In genomic region chr1:62875676-62876075, GRCh38 we compare ENCODE assay signal across 22 cellular contexts.
DNase-seq lines count a peak whose midpoint lies in the region; ATAC-seq and TF ChIP-seq lines count a peak whose summit lies in the region.
"Had no signal": no experiment of that assay in that cellular context is flagged by ENCODE, and none has a peak within 500 bp of the region (broad histone marks: within the 10 kb centered on the region; RNA-seq: fewer than 3 reads in every experiment).

No MANE protein-coding gene starts in this region.

- H3K27ac ChIP-seq in substantia nigra (ENCODE audit: low read depth, low read length, poor library complexity, severe bottlenecking): peak overlapping the region; percentile 17
- no peak overlapping the region for H3K27ac ChIP-seq in Karpas-422 (ENCODE audit: low read length)
- H3K27ac ChIP-seq: 22Rv1, adrenal gland, esophagus muscularis mucosa, psoas muscle, SK-N-MC had no signal

- no peak for ATAC-seq in left lobe of liver
- ATAC-seq: HepG2, psoas muscle had no signal

- H3K9me3 ChIP-seq in Karpas-422 (ENCODE audit: low read length): peaks cover 3% of the 10 kb centered on the region; the same call in 1 of the 2 replicates
- H3K9me3 ChIP-seq: adrenal gland, MG63, psoas muscle had no signal

- H3K9me2 ChIP-seq in Karpas-422 (replicated peaks; ENCODE audit: insufficient read depth, low read length): no peaks in the 10 kb centered on the region

- H3K4me3 ChIP-seq in fibroblast of the aortic adventitia (ENCODE audit: low read depth, low read length): no peak overlapping the region
- H3K4me3 ChIP-seq in Karpas-422 (ENCODE audit: low read length): no peak overlapping the region
- H3K4me3 ChIP-seq: adrenal gland, esophagus muscularis mucosa, MG63, psoas muscle, SK-N-MC had no signal

- H3K27me3 ChIP-seq in Karpas-422 (ENCODE audit: low read length): 0 out of 2 replicates have a peak, but pooled peaks cover 2% of the 10 kb centered on the region
- H3K27me3 ChIP-seq: adrenal gland, esophagus muscularis mucosa had no signal

- DNase-seq in NCI-H1105 treated with DMSO at 0.1 percent for 48 hours (lab: John Stamatoyannopoulos, UW): peak; percentile 31
- no peak for DNase-seq in NCI-H1105 (lab: John Stamatoyannopoulos, UW)
- peak; percentile 65 for DNase-seq in RPMI7951 (ENCODE audit: low read depth)
- DNase-seq in fibroblast of the aortic adventitia (ENCODE audit: low read depth): peak; percentile 3
- DNase-seq in substantia nigra (lab: John Stamatoyannopoulos, UW): no peak
- no peak for DNase-seq in Karpas-422
- no peak for DNase-seq in left lobe of liver (ENCODE audit: low spot score)
- no peak for DNase-seq in NCI-H2171 treated with DMSO at 0.1 percent for 48 hours (lab: John Stamatoyannopoulos, UW)
- DNase-seq: activated gamma-delta T cell; adrenal gland; effector CD8-positive, alpha-beta T cell; GF-D8; islet precursor cell; mammary epithelial cell; MG63; NCI-H2081; NCI-H748 treated with DMSO at 0.1 percent for 48 hours; psoas muscle had no signal

- no peak overlapping the region for H2AFZ ChIP-seq in Karpas-422 (ENCODE audit: low read length)

- no peak overlapping the region for H3K4me2 ChIP-seq in Karpas-422 (ENCODE audit: low read depth, low read length, poor library complexity, severe bottlenecking)

- no peak overlapping the region for H3K9ac ChIP-seq in Karpas-422 (ENCODE audit: low read length)

- no peaks in the 10 kb centered on the region for H3K36me3 ChIP-seq in Karpas-422 (ENCODE audit: insufficient read depth, low read length)
- H3K36me3 ChIP-seq: adrenal gland, esophagus muscularis mucosa, MG63 had no signal

- no peak for TF ChIP-seq CTCF in fibroblast of the aortic adventitia (IDR thresholded peaks at IDR 0.05; ENCODE audit: insufficient read depth, low read length)

- no peaks in the 10 kb centered on the region for H3K4me1 ChIP-seq in Karpas-422 (ENCODE audit: low read length)
- H3K4me1 ChIP-seq: adrenal gland, esophagus muscularis mucosa, psoas muscle had no signal

- no peaks in the 10 kb centered on the region for H3K79me2 ChIP-seq in Karpas-422 (ENCODE audit: low read length)

- no peaks in the 10 kb centered on the region for H4K20me1 ChIP-seq in Karpas-422 (ENCODE audit: insufficient read depth, low read depth, low read length)

Comparison
In these comparisons a context has a peak if more than half of its experiments do, and no peak if none do; other contexts are left out.
1. DNase-seq: peak in NCI-H1105 treated with DMSO at 0.1 percent for 48 hours (single experiment), RPMI7951 (single experiment) and fibroblast of the aortic adventitia (single experiment); none in NCI-H1105 (single experiment), substantia nigra (0 of 49), Karpas-422 (single experiment), left lobe of liver (single experiment) and NCI-H2171 treated with DMSO at 0.1 percent for 48 hours (single experiment).